13 cellular contexts compared by ENCODE assay signal in the genomic region with DNA sequence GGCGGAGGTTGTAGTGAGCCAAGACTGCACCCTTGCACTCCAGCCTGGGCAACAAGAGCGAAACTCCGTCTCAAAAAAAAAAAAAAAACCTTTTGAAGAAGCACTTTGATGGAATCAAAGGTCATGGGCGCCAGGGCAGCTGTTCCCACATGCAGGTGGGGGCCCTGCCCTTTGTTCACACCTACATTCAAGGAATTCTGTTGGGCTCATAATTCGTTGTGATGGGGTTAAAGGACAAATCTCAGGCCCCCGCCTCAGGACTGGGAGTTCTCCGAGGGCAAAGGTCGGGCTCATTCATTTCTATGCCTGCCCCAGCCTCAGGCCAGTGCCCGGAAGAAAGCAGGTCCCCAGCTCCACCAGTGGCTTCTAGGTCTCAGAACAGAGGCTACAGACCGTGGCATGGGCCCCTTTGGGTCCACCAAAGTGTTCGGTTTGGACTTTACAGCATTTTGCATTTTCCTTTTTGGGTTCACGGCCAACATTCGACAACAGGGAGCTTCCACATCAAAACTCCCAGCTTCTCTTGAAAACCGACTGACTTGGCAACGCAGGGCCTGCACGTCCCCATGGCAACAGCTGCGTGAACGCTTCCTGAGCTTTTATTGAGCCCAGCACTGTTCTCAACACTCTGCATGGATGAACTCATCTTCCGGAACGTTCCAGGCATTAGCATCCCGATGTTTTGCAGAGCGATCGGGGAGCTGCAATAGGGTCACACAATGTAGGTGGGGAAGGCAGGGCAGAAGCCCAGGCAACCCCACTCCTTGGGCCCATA. TPM values are rescaled to one million over a fixed set of nuclear protein-coding genes. Genes with fewer than 3 reads are reported as not detected.
A peak's percentile ranks its signal among the peaks of the same experiment; 100 is the strongest.
DNase-seq lines count a peak whose midpoint lies in the region; ATAC-seq, FAIRE-seq and TF ChIP-seq lines count a peak whose summit lies in the region.
"Had no signal": no experiment of that assay in that cellular context is flagged by ENCODE, and none has a peak within 500 bp of the region (broad histone marks: within the 10 kb centered on the region; RNA-seq: fewer than 3 reads in every experiment).

No MANE protein-coding gene starts in this region.

- no peak for FAIRE-seq in D721Med (lab: Jason Lieb, UNC)
- FAIRE-seq: TTC549 had no signal

- H3K36me3 ChIP-seq in H7 (replicated peaks; ENCODE audit: control insufficient read depth, insufficient read depth, low read length) (no peaks in the 10 kb centered on the region), gastroesophageal sphincter (no peaks in the 10 kb centered on the region)
- H3K36me3 ChIP-seq: gastrocnemius medialis had no signal

- no peaks in the 10 kb centered on the region for H3K27me3 ChIP-seq in H7 (ENCODE audit: control insufficient read depth, insufficient read depth, low read length)
- no peaks in the 10 kb centered on the region for H3K27me3 ChIP-seq in gastroesophageal sphincter
- H3K27me3 ChIP-seq: gastrocnemius medialis had no signal

- no peak for TF ChIP-seq POLR2A in gastroesophageal sphincter (IDR thresholded peaks at IDR 0.05)

- ATAC-seq in left lobe of liver (peak; percentile 18), gastroesophageal sphincter (no peak), HG02884 (IDR thresholded peaks at IDR 0.05; ENCODE audit: unreplicated experiment) (no peak)
- ATAC-seq: gastrocnemius medialis had no signal

- no peak for TF ChIP-seq EP300 in gastroesophageal sphincter (IDR thresholded peaks at IDR 0.05)

- H3K9me3 ChIP-seq in gastroesophageal sphincter: no peaks in the 10 kb centered on the region
- H3K9me3 ChIP-seq: gastrocnemius medialis had no signal

- DNase-seq in H7 (peak; percentile 27), caudate nucleus (lab: John Stamatoyannopoulos, UW) (peak in 59 of 61 donors; percentile 10 to 94 (median 64)), left lobe of liver (ENCODE audit: low spot score) (no peak), skeletal muscle cell (ENCODE audit: low read depth) (peak; percentile 60), UCSD-AML1 (lab: John Stamatoyannopoulos, UW; ENCODE audit: unreplicated experiment) (no peak), D721Med (ENCODE audit: insufficient read length, low spot score) (no peak)
- DNase-seq: activated naive CD4-positive, alpha-beta T cell treated with Interleukin-2 at 50 U/mL for 16 hours; gastrocnemius medialis had no signal

- WGBS in gastroesophageal sphincter (ENCODE audit: low coverage in 1 of 2), 2 donors: 48 to 58% methylated on average over 6 to 17 of the region's 23 CpGs

- H3K4me1 ChIP-seq in gastroesophageal sphincter: peaks cover 0 to 8% (median 0%) of the 10 kb centered on the region in 3 donors
- H3K4me1 ChIP-seq: gastrocnemius medialis had no signal

- no peak for TF ChIP-seq CTCF in D721Med (IDR thresholded peaks at IDR 0.05; ENCODE audit: insufficient read depth, missing control alignments)
- TF ChIP-seq CTCF in gastroesophageal sphincter (IDR thresholded peaks at IDR 0.05): no peak

- H3K4me3 ChIP-seq in H7 (ENCODE audit: insufficient read depth, low read depth, low read length) (no peak overlapping the region), skeletal muscle cell (ENCODE audit: low read depth, low read length) (no peak overlapping the region), gastroesophageal sphincter (no peak overlapping the region)
- H3K4me3 ChIP-seq: gastrocnemius medialis, skin epidermis had no signal

- H3K27ac ChIP-seq in caudate nucleus (ENCODE audit: low read depth, low read length) (peak overlapping the region; percentile 91), gastroesophageal sphincter (no peak overlapping the region)
- H3K27ac ChIP-seq: gastrocnemius medialis, skin epidermis had no signal

RNA-seq across cellular contexts. Expression of gene GTF2F1, which starts 10.1 kb away (rescaled TPM):
- 53.6 and 59.9 TPM in 2 replicates for total RNA-seq in H7 (2014; rRNA removed; shearing (Covaris generic))
- total RNA-seq in left lobe of liver: 18.7 TPM
- total RNA-seq in gastroesophageal sphincter: 10 to 100 TPM; 44.7 to 62.8 (median 51.4) TPM

RNA-seq across cellular contexts. Expression of gene KHSRP, which starts 21.6 kb away (rescaled TPM):
- total RNA-seq in H7 (2014; rRNA removed; shearing (Covaris generic)): 223 and 266 TPM in 2 replicates
- 75.1 TPM for total RNA-seq in left lobe of liver
- total RNA-seq in gastroesophageal sphincter: 100 to 1,000 TPM; 102 to 218 (median 126) TPM

RNA-seq across cellular contexts. Expression of gene PSPN, which starts 27.3 kb away (rescaled TPM):
- 1.4 and 1.7 TPM in 2 replicates for total RNA-seq in H7 (2014; rRNA removed; shearing (Covaris generic))
- total RNA-seq in left lobe of liver: 1.3 TPM
- total RNA-seq in gastroesophageal sphincter: 1 to 10 TPM in 3 of 4 donors, under 1 TPM in 1; 0.67 to 2.4 (median 1.4) TPM

RNA-seq across cellular contexts. Expression of gene ALKBH7, which starts 30.4 kb away (rescaled TPM):
- 74.3 and 90.4 TPM in 2 replicates for total RNA-seq in H7 (2014; rRNA removed; shearing (Covaris generic))
- 83.9 TPM for total RNA-seq in left lobe of liver
- total RNA-seq in gastroesophageal sphincter: 10 to 100 TPM; 41.9 to 75.1 (median 45.7) TPM

RNA-seq across cellular contexts. Expression of gene SLC25A41, which starts 30.5 kb away (rescaled TPM):
- 0.11 and 1.2 TPM in 2 replicates for total RNA-seq in H7 (2014; rRNA removed; shearing (Covaris generic))
- total RNA-seq in left lobe of liver: 0.18 TPM
- 1 to 10 TPM in 1 of 4 donors, under 1 TPM in 1, not detected in 2; 0.27 to 1.3 TPM for total RNA-seq in gastroesophageal sphincter
- total RNA-seq: LHCN-M2 had no signal

Comparison
In these comparisons a context has a peak if more than half of its experiments do, and no peak if none do; other contexts are left out.
1. DNase-seq: peak in H7 (single experiment), caudate nucleus (59 of 61) and skeletal muscle cell (single experiment); none in left lobe of liver (single experiment), UCSD-AML1 (single experiment) and D721Med (single experiment).